ENCODE assay signal across 8 cellular contexts in the genomic region with DNA sequence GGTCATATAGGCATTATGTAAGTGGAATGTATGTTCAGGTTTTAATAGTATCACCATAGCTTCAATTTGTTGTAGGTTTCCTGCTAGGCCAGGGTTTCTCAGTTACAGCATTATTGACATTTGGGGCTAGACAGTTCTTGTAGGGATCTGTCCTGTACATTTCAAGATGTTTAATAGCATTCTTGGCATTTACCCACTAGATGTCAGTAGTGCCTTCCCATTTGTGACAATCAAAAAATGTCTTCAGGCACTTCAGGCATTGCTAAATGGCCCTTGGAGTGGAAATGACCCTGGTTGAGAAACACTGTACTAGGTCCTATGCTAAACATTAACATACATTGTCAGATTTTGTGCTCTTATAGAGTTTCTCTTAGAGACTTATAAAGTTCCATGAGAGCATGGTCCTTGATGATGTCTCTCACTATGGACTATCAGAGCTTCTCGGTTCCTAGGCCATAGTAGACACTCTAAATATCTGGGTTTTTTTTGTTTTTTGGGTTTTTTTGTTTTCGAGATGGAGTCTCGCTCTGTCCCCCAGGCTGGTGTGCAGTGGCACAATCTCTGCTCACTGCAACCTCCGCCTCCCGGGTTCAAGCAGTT. TPM values are rescaled to one million over a fixed set of nuclear protein-coding genes. Genes with fewer than 3 reads are reported as not detected.
DNase-seq lines count a peak whose midpoint lies in the region; ATAC-seq and TF ChIP-seq lines count a peak whose summit lies in the region.
"Had no signal": no experiment of that assay in that cellular context is flagged by ENCODE, and none has a peak within 500 bp of the region (broad histone marks: within the 10 kb centered on the region; RNA-seq: fewer than 3 reads in every experiment).

No MANE protein-coding gene starts in this region.

- H3K9me3 ChIP-seq in heart left ventricle = no peaks in the 10 kb centered on the region

- peaks cover 10% of the 10 kb centered on the region for H3K4me1 Mint-ChIP-seq in nephron

- in situ Hi-C loops in G401 (cut with HindIII; ENCODE audit: low sequenced_read_pairs) = no loop called here
- in situ Hi-C loops in KBM-7 (cut with MboI; ENCODE audit: low pct_unique_long_range_greater_than_20kb, low sequenced_read_pairs) = loop anchor here (10.0 kb wide), 1 partner anchor 105 kb away; no protein-coding TSS in a partner anchor

- no peaks in the 10 kb centered on the region for H3K27me3 Mint-ChIP-seq in nephron (ENCODE audit: low read depth)
- H3K27me3 Mint-ChIP-seq: dendritic cell treated with granulocyte-macrophage colony-stimulating factor and Interleukin-4, amounts not matched to agents 40 ng/mL and 50 ng/mL, for 4 days had no signal

- H3K27ac ChIP-seq in heart left ventricle = no peak overlapping the region

- WGBS in heart left ventricle, 4 donors = 74 to 75% (median 74%) methylated on average over 5 of the region's 5 CpGs

- peaks cover 0 to 53% (median 30%) of the 10 kb centered on the region in 9 donors for H3K36me3 ChIP-seq in heart left ventricle

- DNase-seq in G401 (ENCODE audit: low spot score) (peak; percentile 47), KBM-7 (peak; percentile 86), OCI-M1 (lab: John Stamatoyannopoulos, UW) (peak; percentile 90), dermis blood vessel endothelial cell (peak; percentile 82), activated gamma-delta T cell treated with Interleukin-2 at 50 U/mL for 16 hours (no peak), heart left ventricle (no peak)

- peaks cover 2 to 31% (median 19%) of the 10 kb centered on the region in 12 donors for H3K4me1 ChIP-seq in heart left ventricle

- no peak overlapping the region for H3K4me3 Mint-ChIP-seq in nephron
- H3K4me3 Mint-ChIP-seq: dendritic cell treated with granulocyte-macrophage colony-stimulating factor and Interleukin-4, amounts not matched to agents 40 ng/mL and 50 ng/mL, for 4 days had no signal

- peaks cover 37% of the 10 kb centered on the region for H3K36me3 Mint-ChIP-seq in nephron (ENCODE audit: low read depth)

- peak overlapping the region in 1 of 12 donors; percentile 90 for H3K4me3 ChIP-seq in heart left ventricle

- H3K9me3 Mint-ChIP-seq in nephron = no peaks in the 10 kb centered on the region
- H3K9me3 Mint-ChIP-seq: dendritic cell treated with granulocyte-macrophage colony-stimulating factor and Interleukin-4, amounts not matched to agents 40 ng/mL and 50 ng/mL, for 4 days had no signal

- intact Hi-C loops in heart left ventricle (cut with DNase I) = loop anchor here in 1 of 10 donors (2.0 kb wide), 1 partner anchor 33 kb away; a partner anchor contains a TSS

- H3K27ac Mint-ChIP-seq in nephron = peak overlapping the region in 1 of 3 experiments; percentile 57
- H3K27ac Mint-ChIP-seq: dendritic cell treated with granulocyte-macrophage colony-stimulating factor and Interleukin-4, amounts not matched to agents 40 ng/mL and 50 ng/mL, for 4 days had no signal

- no peak for ATAC-seq in heart left ventricle

- no peaks in the 10 kb centered on the region for H3K27me3 ChIP-seq in heart left ventricle

- no peak for TF ChIP-seq POLR2A in heart left ventricle (IDR thresholded peaks at IDR 0.05)

- peak; percentile 8 to 58 (median 42) for TF ChIP-seq CTCF in nephron (IDR thresholded peaks at IDR 0.05; ENCODE audit: unreplicated experiment in 3 of 3)
- TF ChIP-seq CTCF in heart left ventricle (IDR thresholded peaks at IDR 0.05) = peak in 4 of 12 donors; percentile 5 to 32 (median 18)

RNA-seq across cellular contexts. Expression of a gene that starts 1.4 kb away (rescaled TPM):
- total RNA-seq in G401 (2014; rRNA removed; shearing (Covaris generic)) = 30.7 and 51.0 TPM in 2 replicates
- total RNA-seq in dermis blood vessel endothelial cell (18.9 and 109 TPM in 2 replicates), heart left ventricle (10 to 100 TPM in 1 of 9 donors, 1 to 10 TPM in 2, under 1 TPM in 5, not detected in 1; 0.14 to 12.2 (median 0.79) TPM)
- under 1 TPM in 1 of 2 donors, not detected in 1; 0.12 TPM for polyA plus RNA-seq in heart left ventricle

RNA-seq across cellular contexts. Expression of a gene that starts 1.9 kb away (rescaled TPM):
- total RNA-seq in G401 (2014; rRNA removed; shearing (Covaris generic)) = 36.8 and 47.4 TPM in 2 replicates
- total RNA-seq in dermis blood vessel endothelial cell (31.7 and 40.1 TPM in 2 replicates), heart left ventricle (10 to 100 TPM; 16.6 to 30.2 (median 23.0) TPM)
- 10 to 100 TPM; 17.6 to 22.6 TPM for polyA plus RNA-seq in heart left ventricle

RNA-seq across cellular contexts. Expression of a gene that starts 32.8 kb away (rescaled TPM):
- total RNA-seq in G401 (2014; rRNA removed; shearing (Covaris generic)) = 25.4 and 53.6 TPM in 2 replicates
- total RNA-seq in dermis blood vessel endothelial cell = 34.0 and 35.6 TPM in 2 replicates
- 10 to 100 TPM; 11.9 to 25.6 (median 17.2) TPM for total RNA-seq in heart left ventricle
- 10 to 100 TPM; 10.1 to 17.4 TPM for polyA plus RNA-seq in heart left ventricle

RNA-seq across cellular contexts. Expression of a gene that starts 41.1 kb away (rescaled TPM):
- total RNA-seq in G401 (2014; rRNA removed; shearing (Covaris generic)) = not detected in 2 replicates
- total RNA-seq in dermis blood vessel endothelial cell = 1.5 and 2.4 TPM in 2 replicates
- 1 to 10 TPM in 8 of 9 donors, under 1 TPM in 1; 0.50 to 5.1 (median 3.4) TPM for total RNA-seq in heart left ventricle
- 1 to 10 TPM; 2.8 to 4.2 TPM for polyA plus RNA-seq in heart left ventricle

Comparison
In these comparisons a context has a peak if more than half of its experiments do, and no peak if none do; other contexts are left out.
1. DNase-seq: peak in G401 (single experiment), KBM-7 (single experiment), OCI-M1 (single experiment) and dermis blood vessel endothelial cell (single experiment); none in activated gamma-delta T cell treated with Interleukin-2 at 50 U/mL for 16 hours (single experiment) and heart left ventricle (0 of 5).